In the genomic region with DNA sequence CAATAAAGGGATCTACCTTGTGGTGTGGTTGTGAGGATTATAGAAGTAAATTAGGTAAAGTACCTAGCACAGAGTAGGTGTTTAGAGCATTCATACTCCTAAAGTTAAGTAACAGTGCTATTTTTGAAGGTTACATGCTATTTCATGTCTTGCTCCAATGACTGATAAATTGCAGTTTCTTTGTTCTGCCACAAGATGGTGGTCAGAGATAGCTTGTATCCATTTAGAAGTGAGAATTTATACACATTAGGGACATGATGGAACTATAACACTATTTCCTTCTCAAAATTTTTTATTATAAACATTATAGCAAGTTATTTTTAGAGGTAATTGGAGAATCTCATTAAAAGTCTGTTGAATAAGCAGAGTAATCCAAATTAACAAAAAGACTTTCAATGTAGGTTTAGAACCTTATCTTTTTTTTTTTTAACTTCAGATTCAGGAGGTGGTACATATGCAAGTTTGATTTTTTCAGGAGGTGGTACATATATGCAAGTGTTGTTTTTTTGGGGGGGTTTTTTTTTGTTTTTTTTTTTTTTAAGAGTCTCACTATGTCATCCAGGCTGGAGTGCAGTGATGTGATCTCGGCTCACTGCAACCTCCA, we compare ENCODE assay signal across 8 cellular contexts. TPM values are rescaled to one million over a fixed set of nuclear protein-coding genes. Genes with fewer than 3 reads are reported as not detected.
DNase-seq lines count a peak whose midpoint lies in the region; ATAC-seq and TF ChIP-seq lines count a peak whose summit lies in the region.

No MANE protein-coding gene starts in this region.

- H3K36me3 ChIP-seq in OCI-LY3 (replicated peaks; ENCODE audit: low read depth, low read length) (peaks cover 15% of the 10 kb centered on the region), mucosa of descending colon (ENCODE audit: low read depth) (no peaks in the 10 kb centered on the region)

- no CpG with 5 or more reads among the region's 1 CpG for WGBS in H9 (ENCODE audit: extremely low coverage, insufficient read length, low lambda C conversion rate)

- no peak overlapping the region; a peak in 1 of 7 replicates for H3K27ac Mint-ChIP-seq in H9

- H2AK5ac ChIP-seq in H9 (ENCODE audit: insufficient read length, low read length), result no peak overlapping the region

- H3K4me1 ChIP-seq in H9 (ENCODE audit: insufficient read depth, low read length) (no peaks in the 10 kb centered on the region), OCI-LY3 (ENCODE audit: low read length) (no peaks in the 10 kb centered on the region), mucosa of descending colon (ENCODE audit: low read depth) (no peaks in the 10 kb centered on the region)

- no peak overlapping the region for H3K56ac ChIP-seq in H9 (ENCODE audit: insufficient read length, low read depth, low read length)

- no peak overlapping the region for H3K14ac ChIP-seq in H9 (ENCODE audit: insufficient read depth, low read length)

- no peak overlapping the region for H3K4me3 ChIP-seq in OCI-LY3 (ENCODE audit: low read length)
- no peak overlapping the region for H3K4me3 ChIP-seq in mucosa of descending colon

- ATAC-seq in mucosa of descending colon (peak; percentile 51), GM21528 (IDR thresholded peaks at IDR 0.05; ENCODE audit: low FRiP score, unreplicated experiment) (no peak)

- H3K18ac ChIP-seq in H9 (ENCODE audit: insufficient read length, low read depth, low read length), result no peak overlapping the region

- no peak overlapping the region for H3K4ac ChIP-seq in H9 (ENCODE audit: low read depth, low read length)

- no peak overlapping the region for H2AFZ ChIP-seq in H9 (ENCODE audit: low read length)
- no peak overlapping the region for H2AFZ ChIP-seq in OCI-LY3 (ENCODE audit: low read depth, low read length)

- H3K27ac ChIP-seq in H9 (ENCODE audit: insufficient read length, low read depth, low read length) (no peak overlapping the region), OCI-LY3 (ENCODE audit: low read length) (no peak overlapping the region)

- no peak overlapping the region for H2BK12ac ChIP-seq in H9 (ENCODE audit: insufficient read length, low read depth, low read length)

- no peaks in the 10 kb centered on the region for H3K4me1 Mint-ChIP-seq in H9

- no peaks in the 10 kb centered on the region for H3K27me3 ChIP-seq in H9 (ENCODE audit: insufficient read depth, low read length)
- H3K27me3 ChIP-seq in OCI-LY3 (ENCODE audit: low read depth, low read length), result no peaks in the 10 kb centered on the region

- H3K9ac ChIP-seq in H9 (ENCODE audit: extremely low read depth, insufficient read length, low read length) (no peak overlapping the region), OCI-LY3 (ENCODE audit: low read length) (no peak overlapping the region)

- H2BK15ac ChIP-seq in H9 (ENCODE audit: low read depth, low read length), result no peak overlapping the region

- H4K8ac ChIP-seq in H9 (replicated peaks; ENCODE audit: insufficient read length, low read depth, low read length), result no peak overlapping the region

- H3K23ac ChIP-seq in H9 (ENCODE audit: insufficient read length, low read depth, low read length), result no peak overlapping the region

- no peaks in the 10 kb centered on the region for H3K9me3 Mint-ChIP-seq in H9

- intact Hi-C loops in mucosa of descending colon (cut with DNase I, micrococcal nuclease), result no loop called here

- H3K79me2 ChIP-seq in H9 (ENCODE audit: insufficient read depth, low read length) (no peaks in the 10 kb centered on the region; the same call in 1 of the 2 replicates), OCI-LY3 (ENCODE audit: low read length) (peaks cover 49% of the 10 kb centered on the region)

- H2BK20ac ChIP-seq in H9 (ENCODE audit: low read depth, low read length, poor library complexity, severe bottlenecking), result no peak overlapping the region

- H2BK120ac ChIP-seq in H9 (ENCODE audit: low read depth, low read length, poor library complexity, severe bottlenecking), result no peak overlapping the region

- H4K5ac ChIP-seq in H9 (ENCODE audit: insufficient read length, low read depth, low read length), result no peak overlapping the region

- H3K36me3 Mint-ChIP-seq in H9 (ENCODE audit: insufficient read depth in 1 of 3, low read depth in 3 of 3), result peaks cover 16 to 54% (median 45%) of the 10 kb centered on the region in 3 experiments

- no peaks in the 10 kb centered on the region for H3K27me3 Mint-ChIP-seq in H9 (ENCODE audit: low read depth)

- no peak overlapping the region for H4K91ac ChIP-seq in H9 (ENCODE audit: insufficient read length, low read depth, low read length)

- H4K20me1 ChIP-seq in H9 (ENCODE audit: control insufficient read depth, insufficient read depth, insufficient read length) (no peaks in the 10 kb centered on the region), OCI-LY3 (ENCODE audit: insufficient read depth, low read length) (peaks cover under 1% of the 10 kb centered on the region; the same call in 1 of the 2 replicates)

- TF ChIP-seq CTCF in H9 (conservative IDR thresholded peaks at IDR 0.05) (peak; percentile 66), OCI-LY3 (IDR thresholded peaks at IDR 0.05; ENCODE audit: low read depth, low read length) (peak; percentile 55), mucosa of descending colon (IDR thresholded peaks at IDR 0.05) (peak; percentile 21)

- H3K4me2 ChIP-seq in H9 (ENCODE audit: insufficient read depth, insufficient read length, low read length) (no peak overlapping the region), OCI-LY3 (ENCODE audit: low read length) (no peak overlapping the region)

- DNase-seq in NCI-H2196 (lab: John Stamatoyannopoulos, UW; ENCODE audit: unreplicated experiment), result peak; percentile 9
- no peak for DNase-seq in NCI-H2196 treated with DMSO at 0.1 percent for 48 hours (lab: John Stamatoyannopoulos, UW; ENCODE audit: unreplicated experiment)
- no peak for DNase-seq in H9
- peak; percentile 65 for DNase-seq in dedifferentiated amniotic fluid mesenchymal stem cell (ENCODE audit: extremely low spot score)
- DNase-seq in mucosa of descending colon, result no peak
- DNase-seq in cerebellar nuclear complex (lab: John Stamatoyannopoulos, UW), result no peak

- no peak overlapping the region for H2BK5ac ChIP-seq in H9 (ENCODE audit: insufficient read length, low read length)

- no peak overlapping the region for H3T11ph ChIP-seq in H9 (ENCODE audit: low read length)

- peaks cover 2% of the 10 kb centered on the region for H3K79me1 ChIP-seq in H9 (ENCODE audit: insufficient read depth, low read depth, low read length, poor library complexity, severe bottlenecking)

- no peaks in the 10 kb centered on the region for H3K23me2 ChIP-seq in H9 (ENCODE audit: insufficient read length, low read depth, low read length, poor library complexity, severe bottlenecking)

- H3K9me3 ChIP-seq in H9 (ENCODE audit: control insufficient read depth, low read depth, low read length) (no peaks in the 10 kb centered on the region), OCI-LY3 (ENCODE audit: insufficient read depth, low read length) (no peaks in the 10 kb centered on the region), mucosa of descending colon (no peaks in the 10 kb centered on the region)

- no peak overlapping the region for H3K4me3 Mint-ChIP-seq in H9

RNA-seq across cellular contexts. Expression of a gene that starts 17.1 kb away (rescaled TPM):
- total RNA-seq in H9 (2021) (123 and 132 TPM in 2 replicates), mucosa of descending colon (10 to 100 TPM; 52.5 to 63.3 (median 57.8) TPM)

RNA-seq across cellular contexts. Expression of a gene that starts 17.4 kb away (rescaled TPM):
- total RNA-seq in H9 (2021), result 30.3 and 30.9 TPM in 2 replicates
- 10 to 100 TPM; 18.3 to 24.7 (median 18.6) TPM for total RNA-seq in mucosa of descending colon

Comparison
In these comparisons a context has a peak if more than half of its experiments do, and no peak if none do; other contexts are left out.
1. DNase-seq: peak in NCI-H2196 (single experiment) and dedifferentiated amniotic fluid mesenchymal stem cell (single experiment); none in NCI-H2196 treated with DMSO at 0.1 percent for 48 hours (single experiment), H9 (single experiment), mucosa of descending colon (0 of 3) and cerebellar nuclear complex (0 of 2).
2. Peak in every context shown above with its lines, with median percentiles within 50 percentile points of each other: CTCF ChIP-seq.